In the genomic region with DNA sequence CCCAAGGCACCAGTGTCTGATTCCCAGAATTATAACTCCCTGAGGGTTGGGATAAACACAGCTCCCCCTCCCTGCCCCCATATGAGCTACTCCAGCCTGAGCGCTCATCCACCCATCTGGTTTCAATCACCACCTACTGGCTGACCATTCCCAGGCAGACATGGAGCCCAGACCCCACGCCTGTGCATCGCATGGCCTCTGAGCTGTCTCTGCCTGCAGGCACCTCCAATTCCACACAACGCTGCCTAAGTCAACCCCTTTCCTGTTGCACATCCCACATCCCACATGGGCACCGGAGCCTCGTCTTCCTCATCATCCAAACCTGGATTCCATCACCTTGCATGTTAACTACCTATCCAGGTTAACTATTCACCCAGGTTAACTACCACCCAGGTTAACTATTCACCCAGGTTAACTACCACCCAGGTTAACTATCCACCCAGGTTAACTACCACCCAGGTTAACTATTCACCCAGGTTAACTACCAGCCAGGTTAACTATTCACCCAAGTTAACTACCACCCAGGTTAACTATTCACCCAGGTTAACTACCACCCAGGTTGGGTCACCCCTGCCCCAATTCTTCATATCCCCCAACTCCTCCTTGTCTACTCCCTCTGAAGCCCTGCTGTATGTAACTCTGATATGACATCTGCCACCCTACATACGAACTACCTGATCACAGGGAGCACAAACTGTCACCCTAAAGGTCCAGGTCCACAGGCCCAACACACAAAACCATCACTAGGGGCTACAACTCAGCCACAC, we compare ENCODE assay signal across 17 cellular contexts. TPM values are rescaled to one million over a fixed set of nuclear protein-coding genes. Genes with fewer than 3 reads are reported as not detected.
"Had no signal": no experiment of that assay in that cellular context is flagged by ENCODE, and none has a peak within 500 bp of the region (broad histone marks: within the 10 kb centered on the region; RNA-seq: fewer than 3 reads in every experiment).

No MANE protein-coding gene starts in this region.

- H3K27ac ChIP-seq: heart right ventricle, transverse colon had no signal

- H3K27me3 ChIP-seq: transverse colon had no signal

- FAIRE-seq: colon, frontal cortex, keratinocyte, small intestine had no signal

- H3K36me3 ChIP-seq: heart right ventricle, transverse colon had no signal

- H3K4me3 ChIP-seq: heart right ventricle, transverse colon had no signal

- ATAC-seq: activated CD8-positive, alpha-beta T cell treated with anti-CD3 and anti-CD28 coated beads, Interleukin-2, amount 10 ng/mL, durations not matched to agents 7 days and 5 days; heart right ventricle; WTC11 had no signal

- DNase-seq: activated CD4-positive, alpha-beta T cell treated with anti-CD3 and anti-CD28 coated beads for 48 hours; activated CD8-positive, alpha-beta memory T cell treated with anti-CD3 and anti-CD28 coated beads, Interleukin-2, amount 50 U/mL, for 48 hours; activated CD8-positive, alpha-beta T cell treated with anti-CD3 and anti-CD28 coated beads, Interleukin-2, amount 10 ng/mL, durations not matched to agents 7 days and 5 days; activated naive CD4-positive, alpha-beta T cell treated with anti-CD3 and anti-CD28 coated beads, Interleukin-2, amount 10 ng/mL, durations not matched to agents 7 days and 5 days; heart right ventricle; naive B cell; small intestine; transverse colon had no signal

- H3K4me1 ChIP-seq: heart right ventricle had no signal

RNA-seq across cellular contexts. Expression of a gene that starts 47.8 kb away (rescaled TPM):
- total RNA-seq: activated CD8-positive, alpha-beta T cell treated with anti-CD3 and anti-CD28 coated beads, Interleukin-2, amount 10 ng/mL, durations not matched to agents 7 days and 5 days; activated T-helper 1 cell treated with anti-CD3 and anti-CD28 coated beads, Interleukin-12 subunit alpha, Interleukin-12 subunit beta, Interleukin-2, Interleukin-4 antibody, amounts not matched to agents 30 ng/mL and 10 ng/mL and 1 ng/mL, durations not matched to agents 14 hours and 24 hours and 36 hours; cardiac septum; frontal cortex; heart right ventricle; lower leg skin; mesothelial cell of epicardium; transverse colon; WTC11 had no signal
- polyA plus RNA-seq: adipose tissue, heart right ventricle, keratinocyte, small intestine had no signal
